ENCODE assay signal across 8 cellular contexts in the genomic region with DNA sequence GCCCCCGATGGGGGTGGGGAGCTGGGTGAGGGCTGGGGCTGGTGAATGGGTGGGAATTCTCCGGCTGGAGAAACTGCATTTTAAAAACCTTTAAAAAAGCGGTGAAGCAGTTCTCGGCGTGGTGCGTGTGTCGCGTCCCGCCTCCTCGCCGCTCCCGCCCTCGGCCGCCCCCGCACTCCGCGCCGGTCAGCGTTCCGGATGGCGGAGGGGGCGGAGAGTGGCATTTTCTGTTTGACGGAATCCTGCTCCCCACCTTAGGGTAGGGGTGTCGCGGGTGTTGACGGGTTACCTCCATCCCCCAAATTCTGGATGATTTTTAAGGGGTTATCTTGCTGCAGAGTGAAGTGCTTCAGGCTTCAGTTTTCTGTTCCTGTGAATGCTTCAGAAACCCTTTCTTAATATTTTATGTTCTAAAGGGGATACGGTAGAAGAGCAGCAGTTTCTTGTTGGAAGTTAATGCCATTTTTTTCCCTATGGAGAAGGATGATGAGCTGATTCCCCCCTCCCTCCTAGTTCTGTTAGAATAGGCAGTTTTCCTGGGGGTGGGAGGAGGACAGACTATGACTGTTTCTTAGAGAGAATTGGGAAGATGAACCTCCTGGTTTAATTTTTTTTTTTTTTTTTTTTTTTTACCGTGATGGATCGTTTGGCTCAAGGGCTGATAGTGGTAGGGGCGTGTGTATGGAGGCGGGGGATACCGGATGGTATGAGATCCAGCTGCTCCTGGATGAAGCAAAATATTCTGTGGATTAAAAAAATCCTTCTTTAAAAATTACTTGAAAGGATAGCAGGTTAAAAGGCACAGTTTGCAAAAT. TPM values are rescaled to one million over a fixed set of nuclear protein-coding genes. Genes with fewer than 3 reads are reported as not detected.
DNase-seq lines count a peak whose midpoint lies in the region; ATAC-seq and TF ChIP-seq lines count a peak whose summit lies in the region.

No MANE protein-coding gene starts in this region.

- peak overlapping the region; percentile 52 for H3K27ac ChIP-seq in CD8-positive, alpha-beta T cell (ENCODE audit: low read depth, low read length)
- H3K27ac ChIP-seq in right atrium auricular region (peak overlapping the region; percentile 93 to 95), psoas muscle (peak overlapping the region; percentile 62)

- intact Hi-C loops in CD8-positive, alpha-beta T cell (cut with DNase I, micrococcal nuclease), result loop anchor here (2.0 to 10.0 kb wide), 3 partner anchors 90 to 1874 kb away; partner anchors contain the start of genes CYP20A1 (in 2 of the 2), STRADB (in 1 of the 2) and TRAK2 (in 1 of the 2)
- intact Hi-C loops in psoas muscle (cut with DNase I), result loop anchor here in 1 of 2 donors (10.0 kb wide), 1 partner anchor 754 kb away; no protein-coding TSS in a partner anchor

- in situ Hi-C loops in SK-MEL-5 (cut with HindIII; ENCODE audit: low pct_unique_long_range_greater_than_20kb, low sequenced_read_pairs), result no loop called here

- peak overlapping the region; percentile 95 for H3K4me3 ChIP-seq in CD8-positive, alpha-beta T cell (ENCODE audit: low read depth, low read length)
- H3K4me3 ChIP-seq in right atrium auricular region (peak overlapping the region; percentile 99 to 100), psoas muscle (peak overlapping the region; percentile 98)

- POLR2A ChIA-PET in CD8-positive, alpha-beta T cell (lab: Charles Lee), result interaction anchor here (0.6 to 1.5 kb wide), 6 partner anchors 9 to 877 kb away, joined by 3 to 6 read pairs (median 4); partner anchors contain the start of gene CYP20A1

- ATAC-seq in CD8-positive, alpha-beta T cell, result peak; percentile 55
- ATAC-seq in GM19438 (IDR thresholded peaks at IDR 0.05; ENCODE audit: low read depth, unreplicated experiment), result peak; percentile 60
- peak; percentile 18 for ATAC-seq in HG03469 (IDR thresholded peaks at IDR 0.05; ENCODE audit: unreplicated experiment)
- ATAC-seq in psoas muscle, result peak; percentile 38 to 53 (median 48)

- no peaks in the 10 kb centered on the region for H3K9me3 Mint-ChIP-seq in CD8-positive, alpha-beta T cell

- H3K27me3 Mint-ChIP-seq in CD8-positive, alpha-beta T cell (ENCODE audit: low read depth), result no peaks in the 10 kb centered on the region

- H3K4me1 Mint-ChIP-seq in CD8-positive, alpha-beta T cell (ENCODE audit: low read depth), result peaks cover 36% of the 10 kb centered on the region

- H3K4me3 Mint-ChIP-seq in CD8-positive, alpha-beta T cell, result peak overlapping the region; percentile 89

- no peaks in the 10 kb centered on the region for H3K27me3 ChIP-seq in CD8-positive, alpha-beta T cell (ENCODE audit: insufficient read depth, low read length)
- no peaks in the 10 kb centered on the region for H3K27me3 ChIP-seq in right atrium auricular region
- H3K27me3 ChIP-seq in psoas muscle (ENCODE audit: insufficient read depth in 3 of 3, low read length in 2 of 3), result no peaks in the 10 kb centered on the region

- peaks cover 5% of the 10 kb centered on the region for H3K36me3 Mint-ChIP-seq in CD8-positive, alpha-beta T cell

- H3K4me1 ChIP-seq in CD8-positive, alpha-beta T cell (ENCODE audit: insufficient read depth, low read length), result peaks cover 20% of the 10 kb centered on the region
- H3K4me1 ChIP-seq in right atrium auricular region, result peaks cover 0 to 22% of the 10 kb centered on the region in 2 donors
- peaks cover 4% of the 10 kb centered on the region for H3K4me1 ChIP-seq in psoas muscle

- peak overlapping the region; percentile 35 for H3K27ac Mint-ChIP-seq in CD8-positive, alpha-beta T cell

- CTCF ChIA-PET in CD8-positive, alpha-beta T cell (lab: Charles Lee), result interaction anchor here (1.4 kb wide), 1 partner anchor 124 kb away, joined by 3 read pairs; no protein-coding TSS in a partner anchor

- peak in 5 of 7 experiments; percentile 17 to 55 (median 19) for DNase-seq in CD8-positive, alpha-beta T cell
- DNase-seq in SK-MEL-5 (ENCODE audit: low read depth, low spot score) (peak; percentile 44), amniotic stem cell (lab: John Stamatoyannopoulos, UW) (peak; percentile 45), right atrium auricular region (ENCODE audit: low spot score) (no peak), psoas muscle (peak; percentile 43 to 50)
- no peak for DNase-seq in NK-92 treated with Interleukin-12 subunit alpha and Interleukin-12 subunit beta, amount 100 ng/mL, for 24 hours (lab: John Stamatoyannopoulos, UW)

- no peaks in the 10 kb centered on the region for H3K36me3 ChIP-seq in CD8-positive, alpha-beta T cell (ENCODE audit: insufficient read depth, low read length)
- H3K36me3 ChIP-seq in right atrium auricular region (no peaks in the 10 kb centered on the region), psoas muscle (ENCODE audit: insufficient read depth in 1 of 2, low read depth in 1 of 2) (no peaks in the 10 kb centered on the region)

- no peaks in the 10 kb centered on the region for H3K9me3 ChIP-seq in CD8-positive, alpha-beta T cell (ENCODE audit: low read length)
- H3K9me3 ChIP-seq in right atrium auricular region (no peaks in the 10 kb centered on the region), psoas muscle (no peaks in the 10 kb centered on the region)

- TF ChIP-seq CTCF in CD8-positive, alpha-beta T cell (IDR thresholded peaks at IDR 0.05), result no peak
- TF ChIP-seq CTCF in right atrium auricular region (IDR thresholded peaks at IDR 0.05) (no peak), psoas muscle (IDR thresholded peaks at IDR 0.05) (no peak)

- WGBS in psoas muscle, 3 donors, result 2 to 3% (median 3%) methylated on average over 32 of the region's 32 CpGs

RNA-seq across cellular contexts. Expression of gene ABI2, which starts 0.7 kb away (rescaled TPM):
- 10 to 100 TPM; 17.7 to 19.7 TPM for total RNA-seq in CD8-positive, alpha-beta T cell
- 22.9 and 24.9 TPM in 2 replicates for total RNA-seq in SK-MEL-5 (2014; rRNA removed; shearing (Covaris generic))
- 38.5 and 49.6 TPM in 2 replicates for polyA plus RNA-seq in SK-MEL-5 (2015; cell fraction: cytosol; rRNA removed)
- polyA plus RNA-seq in SK-MEL-5 (2015; cell fraction: nucleus; rRNA removed), result 37.1 and 39.0 TPM in 2 replicates
- total RNA-seq in right atrium auricular region (10 to 100 TPM; 41.5 to 52.0 TPM), psoas muscle (10 to 100 TPM; 12.9 to 16.9 (median 15.1) TPM)
- polyA plus RNA-seq in psoas muscle, result 10 to 100 TPM in 1 of 3 donors, 1 to 10 TPM in 2; 7.5 to 12.0 (median 8.7) TPM

Comparison
In these comparisons a context has a peak if more than half of its experiments do, and no peak if none do; other contexts are left out.
1. DNase-seq: peak in CD8-positive, alpha-beta T cell (5 of 7), SK-MEL-5 (single experiment), amniotic stem cell (single experiment) and psoas muscle (2 of 2); none in right atrium auricular region (single experiment) and NK-92 treated with Interleukin-12 subunit alpha and Interleukin-12 subunit beta, amount 100 ng/mL, for 24 hours (single experiment).
2. Peak in every context shown above with its lines, with median percentiles within 50 percentile points of each other: ATAC-seq, H3K27ac ChIP-seq and H3K4me3 ChIP-seq.